In the genomic region with DNA sequence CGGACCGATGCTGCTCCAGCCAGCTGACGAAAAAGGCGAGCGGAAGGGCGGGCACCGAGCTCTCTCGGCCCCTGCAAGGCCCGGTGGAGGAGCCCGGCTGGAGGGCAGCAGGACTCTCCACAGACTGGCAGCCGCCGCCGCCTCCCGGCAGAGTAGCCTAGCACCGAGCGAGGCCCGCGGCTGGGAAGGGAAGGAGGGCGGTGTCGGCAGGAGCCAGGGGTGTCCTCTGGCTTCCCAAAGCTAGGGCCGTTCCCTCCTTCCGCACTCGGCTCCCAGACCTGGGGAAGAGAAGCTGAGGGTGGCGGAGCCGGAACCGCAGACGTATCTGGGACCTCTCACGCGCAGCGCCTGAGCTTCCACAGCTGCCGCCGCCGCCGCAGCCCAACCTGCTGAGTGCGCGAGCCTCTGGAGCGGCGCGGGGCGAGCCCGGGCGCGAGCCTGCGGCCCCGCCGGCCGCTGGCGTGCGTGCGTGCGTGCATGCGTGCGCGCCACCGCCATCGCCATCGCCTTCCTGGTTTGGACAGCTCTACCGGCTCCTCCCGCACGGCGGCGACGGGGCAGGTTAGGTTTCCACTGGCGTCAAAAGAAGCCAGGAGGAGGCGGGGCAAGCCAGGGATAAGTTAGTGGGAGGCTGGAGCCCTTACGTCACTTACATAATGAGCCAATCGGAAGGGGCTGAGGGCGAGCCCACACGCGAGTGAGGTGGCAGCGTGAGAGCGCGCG, we compare ENCODE assay signal across 8 cellular contexts. TPM values are rescaled to one million over a fixed set of nuclear protein-coding genes. Genes with fewer than 3 reads are reported as not detected.
DNase-seq lines count a peak whose midpoint lies in the region; ATAC-seq and TF ChIP-seq lines count a peak whose summit lies in the region.

A gene (minus strand): TSS at position 395 of the 723 bp plus-strand sequence. CDS start 439 bp downstream, outside the sequence.

- no peaks in the 10 kb centered on the region for H3K36me3 ChIP-seq in lung (ENCODE audit: control insufficient read depth in 2 of 2, insufficient read depth in 2 of 2, low read length in 2 of 2)

- TF ChIP-seq CTCF in lung (IDR thresholded peaks at IDR 0.05; ENCODE audit: control extremely low read depth, extremely low read depth), result peak; percentile 15

- peak within 1 kb of the TSS; percentile 96 to 98 for H3K27ac ChIP-seq in lung (ENCODE audit: low read depth in 1 of 2, low read length in 1 of 2)

- H3K4me1 ChIP-seq in lung (ENCODE audit: control insufficient read depth in 2 of 2, insufficient read depth in 2 of 2, low read length in 2 of 2), result peaks cover 0 to 2% of the 10 kb centered on the region in 2 donors

- no peaks in the 10 kb centered on the region for H3K27me3 ChIP-seq in lung (ENCODE audit: control insufficient read depth, insufficient read depth)

- DNase-seq in COLO829 (ENCODE audit: low spot score) (peak; percentile 96), HS-5 (ENCODE audit: low read depth) (peak; percentile 97), NK-92 (lab: John Stamatoyannopoulos, UW; ENCODE audit: unreplicated experiment) (peak; percentile 96), lung (ENCODE audit: low spot score) (peak; percentile 100)
- DNase-seq in activated CD8-positive, alpha-beta memory T cell treated with anti-CD3 and anti-CD28 coated beads for 1 hour (ENCODE audit: extremely low read depth in 1 of 2, low read depth in 1 of 2), result peak; percentile 97 to 100
- DNase-seq in effector CD4-positive, alpha-beta T cell, result peak; percentile 100
- peak; percentile 96 to 99 (median 99) for DNase-seq in stimulated activated CD4-positive, alpha-beta T cell treated with anti-CD3 and anti-CD28 coated beads, TNF-alpha, amount 100 ng/mL, for 4 hours (ENCODE audit: low read depth in 3 of 3)

- H3K9me3 ChIP-seq in lung (ENCODE audit: control insufficient read depth in 2 of 2, insufficient read depth in 1 of 2, low read length in 1 of 2), result no peaks in the 10 kb centered on the region

- ATAC-seq in GM19468 (IDR thresholded peaks at IDR 0.05; ENCODE audit: extremely low read depth, unreplicated experiment) (peak; percentile 89), lung (ENCODE audit: insufficient read depth, low FRiP score) (peak; percentile 95)

- H3K4me3 ChIP-seq in lung, result peak within 1 kb of the TSS; percentile 97

- WGBS in lung, 2 donors, result 0% methylated on average over 66 to 74 of the region's 74 CpGs

RNA-seq across cellular contexts. Expression of the gene that starts here (rescaled TPM):
- 100 to 1,000 TPM in 1 of 2 donors, 10 to 100 TPM in 1; 93.2 to 159 TPM for total RNA-seq in lung
- 10 to 100 TPM; 45.8 to 70.3 TPM for polyA plus RNA-seq in lung

Comparison
In these comparisons a context has a peak if more than half of its experiments do, and no peak if none do; other contexts are left out.
1. Peak in every context shown above with its lines: DNase-seq, ATAC-seq, H3K4me3 ChIP-seq and H3K27ac ChIP-seq.